In the genomic region with DNA sequence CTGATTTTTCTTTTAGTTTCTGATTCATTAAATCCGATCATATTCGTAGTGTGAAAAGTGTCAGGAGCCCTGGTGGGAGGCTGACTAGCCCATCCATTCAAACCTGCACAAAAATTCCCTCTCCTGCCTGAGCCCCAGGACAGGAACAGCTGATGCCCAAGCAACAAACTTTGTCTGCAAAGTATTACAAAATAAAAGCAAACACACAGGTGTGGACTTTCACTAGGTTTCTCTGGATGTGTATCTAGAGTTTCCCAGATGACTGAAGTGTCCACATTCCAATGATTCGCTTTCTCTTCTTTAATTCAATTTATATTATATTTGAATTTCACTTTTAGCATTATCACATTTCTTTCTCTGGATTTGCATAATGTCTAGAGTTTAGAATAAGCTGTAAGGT, we compare ENCODE assay signal across 11 cellular contexts. TPM values are rescaled to one million over a fixed set of nuclear protein-coding genes. Genes with fewer than 3 reads are reported as not detected.
"Had no signal": no experiment of that assay in that cellular context is flagged by ENCODE, and none has a peak within 500 bp of the region (broad histone marks: within the 10 kb centered on the region; RNA-seq: fewer than 3 reads in every experiment).

No MANE protein-coding gene starts in this region.

- DNase-seq: IMR-90, Karpas-422, KBM-7, KG1 had no signal

- H3K4me3 Mint-ChIP-seq: IgD-negative memory B cell had no signal

- H3K27ac ChIP-seq: HL-60, KMS-11 had no signal

- FAIRE-seq: HTR-8/SVneo, K562 had no signal

- ATAC-seq: HepG2, K562 had no signal

- H3K9ac ChIP-seq: KMS-11 had no signal

- H3K27ac Mint-ChIP-seq: IgD-negative memory B cell had no signal

- H3K4me3 ChIP-seq: K562 had no signal

- H3K4me2 ChIP-seq: KMS-11 had no signal

- H3K36me3 Mint-ChIP-seq: IgD-negative memory B cell had no signal

RNA-seq across cellular contexts. Expression of gene FAM9B, which starts 18.2 kb away (rescaled TPM):
- total RNA-seq: HepG2, HT-29, IMR-90 had no signal
- polyA plus RNA-seq: HepG2, IgD-negative memory B cell, IMR-90 had no signal
